8 cellular contexts compared by ENCODE assay signal in genomic region chrX:2627272-2627867, GRCh38.
DNase-seq lines count a peak whose midpoint lies in the region; ATAC-seq and TF ChIP-seq lines count a peak whose summit lies in the region.

No MANE protein-coding gene starts in this region.

- H3K4me1 Mint-ChIP-seq in activated CD4-positive, alpha-beta memory T cell treated with anti-CD3 and anti-CD28 coated beads for 36 hours (ENCODE audit: low read depth): peaks cover 34% of the 10 kb centered on the region
- H3K4me1 Mint-ChIP-seq in glutamatergic neuron (ENCODE audit: low read depth, unreplicated experiment): no peaks in the 10 kb centered on the region

- peak overlapping the region; percentile 10 for H3K27ac Mint-ChIP-seq in activated CD4-positive, alpha-beta memory T cell treated with anti-CD3 and anti-CD28 coated beads for 36 hours
- no peak overlapping the region for H3K27ac Mint-ChIP-seq in glutamatergic neuron (ENCODE audit: unreplicated experiment)

- DNase-seq in Right ventricle myocardium superior (no peak), cardiac septum (ENCODE audit: low spot score) (no peak), glutamatergic neuron (peak; percentile 61), NCI-H69 (lab: John Stamatoyannopoulos, UW) (no peak), NCI-H1694 treated with DMSO at 0.1 percent for 48 hours (lab: John Stamatoyannopoulos, UW) (no peak)
- peak; percentile 60 for DNase-seq in activated CD4-positive, alpha-beta memory T cell treated with anti-CD3 and anti-CD28 coated beads for 36 hours
- DNase-seq in stimulated activated CD4-positive, alpha-beta T cell treated with anti-CD3 and anti-CD28 coated beads, Interleukin-1b, Interleukin-23, amount 100 ng/mL, for 48 hours: peak; percentile 38

- H3K27me3 Mint-ChIP-seq in activated CD4-positive, alpha-beta memory T cell treated with anti-CD3 and anti-CD28 coated beads for 36 hours: no peaks in the 10 kb centered on the region
- H3K27me3 Mint-ChIP-seq in glutamatergic neuron (ENCODE audit: unreplicated experiment): peaks cover 2% of the 10 kb centered on the region

- POLR2A ChIA-PET in activated CD4-positive, alpha-beta memory T cell treated with anti-CD3 and anti-CD28 coated beads for 36 hours (lab: Charles Lee): no interaction called here

- H3K36me3 Mint-ChIP-seq in activated CD4-positive, alpha-beta memory T cell treated with anti-CD3 and anti-CD28 coated beads for 36 hours: peaks cover 80% of the 10 kb centered on the region
- peaks cover 5% of the 10 kb centered on the region for H3K36me3 Mint-ChIP-seq in glutamatergic neuron (ENCODE audit: unreplicated experiment)

- CTCF ChIA-PET in activated CD4-positive, alpha-beta memory T cell treated with anti-CD3 and anti-CD28 coated beads for 36 hours (lab: Charles Lee): no interaction called here

- ATAC-seq in Right ventricle myocardium superior (ENCODE audit: poor library complexity) (peak; percentile 78), HG03378 (IDR thresholded peaks at IDR 0.05; ENCODE audit: unreplicated experiment) (peak; percentile 79)

- intact Hi-C loops in Right ventricle myocardium superior (cut with DNase I) (loop anchor here (10.0 kb wide), 1 partner anchor 973 kb away; no protein-coding TSS in a partner anchor), cardiac septum (cut with DNase I) (no loop called here)
- intact Hi-C loops in activated CD4-positive, alpha-beta memory T cell treated with anti-CD3 and anti-CD28 coated beads for 36 hours (cut with micrococcal nuclease): loop anchor here (1.0 kb wide), 3 partner anchors 16 to 979 kb away; no protein-coding TSS in a partner anchor

- H3K9me3 Mint-ChIP-seq in activated CD4-positive, alpha-beta memory T cell treated with anti-CD3 and anti-CD28 coated beads for 36 hours: peaks cover 38% of the 10 kb centered on the region
- H3K9me3 Mint-ChIP-seq in glutamatergic neuron (ENCODE audit: unreplicated experiment): no peaks in the 10 kb centered on the region

- TF ChIP-seq CTCF in glutamatergic neuron (IDR thresholded peaks at IDR 0.05; ENCODE audit: partially characterized antibody, unreplicated experiment): peak; percentile 69

- H3K4me3 Mint-ChIP-seq in activated CD4-positive, alpha-beta memory T cell treated with anti-CD3 and anti-CD28 coated beads for 36 hours: no peak overlapping the region
- H3K4me3 Mint-ChIP-seq in glutamatergic neuron (ENCODE audit: unreplicated experiment): no peak overlapping the region

Comparison
In these comparisons a context has a peak if more than half of its experiments do, and no peak if none do; other contexts are left out.
1. DNase-seq: peak in activated CD4-positive, alpha-beta memory T cell treated with anti-CD3 and anti-CD28 coated beads for 36 hours (single experiment), glutamatergic neuron (single experiment) and stimulated activated CD4-positive, alpha-beta T cell treated with anti-CD3 and anti-CD28 coated beads, Interleukin-1b, Interleukin-23, amount 100 ng/mL, for 48 hours (single experiment); none in Right ventricle myocardium superior (single experiment), cardiac septum (single experiment), NCI-H69 (single experiment) and NCI-H1694 treated with DMSO at 0.1 percent for 48 hours (single experiment).